Comparison of ENCODE assay signal across 8 cellular contexts in genomic region chr7:127251458-127252379, GRCh38. TPM values are rescaled to one million over a fixed set of nuclear protein-coding genes. Genes with fewer than 3 reads are reported as not detected.
DNase-seq lines count a peak whose midpoint lies in the region; ATAC-seq and TF ChIP-seq lines count a peak whose summit lies in the region.

No MANE protein-coding gene starts in this region.

- POLR2A ChIA-PET in PC-9 (lab: Charles Lee; ENCODE audit: unreplicated experiment), result no interaction called here

- TF ChIP-seq CTCF in Calu3 (IDR thresholded peaks at IDR 0.05; ENCODE audit: unreplicated experiment) (no peak), PC-9 (conservative IDR thresholded peaks at IDR 0.05) (no peak)

- no peak overlapping the region for H3K27ac ChIP-seq in PC-9

- no peaks in the 10 kb centered on the region for H3K9me3 ChIP-seq in PC-9 (ENCODE audit: insufficient read depth, low read depth)

- no peak overlapping the region for H3K27ac Mint-ChIP-seq in Calu3 (ENCODE audit: unreplicated experiment)
- no peak overlapping the region for H3K27ac Mint-ChIP-seq in activated naive CD8-positive, alpha-beta T cell

- BruUV-seq in Calu3 (replicated peaks; lab: Mats Ljungman, UMichigan) (no TSS peak), PC-9 (replicated peaks; lab: Mats Ljungman, UMichigan) (no TSS peak)

- H3K79me2 ChIP-seq in PC-9 (ENCODE audit: low read depth), result no peaks in the 10 kb centered on the region

- no peak for DNase-seq in Calu3
- peak; percentile 10 for DNase-seq in HK-2 (ENCODE audit: unreplicated experiment)
- peak; percentile 24 for DNase-seq in iPS-NIHi11 (ENCODE audit: low spot score)
- DNase-seq in stimulated activated CD8-positive, alpha-beta memory T cell treated with anti-CD3 and anti-CD28 coated beads, Interleukin-4, amount 100 ng/mL, for 48 hours, result peak; percentile 49
- no peak for DNase-seq in PC-9
- DNase-seq in medulla oblongata (ENCODE audit: extremely low spot score), result no peak

- peaks cover 23% of the 10 kb centered on the region for H3K27me3 ChIP-seq in PC-9 (ENCODE audit: insufficient read depth, low read depth)

- no peaks in the 10 kb centered on the region for H3K36me3 ChIP-seq in PC-9 (ENCODE audit: low read depth)

- H3K4me3 ChIP-seq in PC-9, result no peak overlapping the region

- H2AFZ ChIP-seq in PC-9, result no peak overlapping the region

- no peak for ATAC-seq in HG03571 (IDR thresholded peaks at IDR 0.05; ENCODE audit: unreplicated experiment)

- H4K20me1 ChIP-seq in PC-9 (ENCODE audit: insufficient read depth), result no peaks in the 10 kb centered on the region

- no peaks in the 10 kb centered on the region for H3F3A ChIP-seq in PC-9 (ENCODE audit: insufficient read depth, low read depth)

- H3K4me1 ChIP-seq in PC-9 (replicated peaks; ENCODE audit: insufficient read depth), result no peaks in the 10 kb centered on the region

- peaks cover 88% of the 10 kb centered on the region for H3K27me3 Mint-ChIP-seq in Calu3 (ENCODE audit: unreplicated experiment)
- peaks cover 44% of the 10 kb centered on the region for H3K27me3 Mint-ChIP-seq in activated naive CD8-positive, alpha-beta T cell

- H3K9me2 ChIP-seq in PC-9 (ENCODE audit: insufficient read depth), result no peaks in the 10 kb centered on the region

- CTCF ChIA-PET in Calu3 (lab: Charles Lee) (no interaction called here), PC-9 (lab: Charles Lee) (interaction anchor here (0.6 kb wide), 1 partner anchor 333 kb away, joined by 4 read pairs; no protein-coding TSS in a partner anchor)

- no peak overlapping the region for H3K4me2 ChIP-seq in PC-9

- peak overlapping the region; percentile 84 for H3K4me3 Mint-ChIP-seq in Calu3 (ENCODE audit: low read depth, unreplicated experiment)
- H3K4me3 Mint-ChIP-seq in activated naive CD8-positive, alpha-beta T cell, result peak overlapping the region; percentile 85

- H3K36me3 Mint-ChIP-seq in Calu3 (ENCODE audit: insufficient read depth, unreplicated experiment), result peaks cover 23% of the 10 kb centered on the region
- peaks cover 3% of the 10 kb centered on the region for H3K36me3 Mint-ChIP-seq in activated naive CD8-positive, alpha-beta T cell

- intact Hi-C loops in Calu3 (cut with micrococcal nuclease; ENCODE audit: unreplicated experiment) (loop anchor here (5.0 kb wide), 3 partner anchors 144 to 261 kb away; no protein-coding TSS in a partner anchor), PC-9 (cut with micrococcal nuclease; ENCODE audit: unreplicated experiment) (loop anchor here (2.0 kb wide), 1 partner anchor 449 kb away; no protein-coding TSS in a partner anchor)

- peaks cover 7% of the 10 kb centered on the region for H3K4me1 Mint-ChIP-seq in Calu3 (ENCODE audit: low read depth, unreplicated experiment)
- H3K4me1 Mint-ChIP-seq in activated naive CD8-positive, alpha-beta T cell (ENCODE audit: low read depth), result peaks cover 18% of the 10 kb centered on the region

- H3K9me3 Mint-ChIP-seq in Calu3 (ENCODE audit: low read depth, unreplicated experiment), result no peaks in the 10 kb centered on the region
- no peaks in the 10 kb centered on the region for H3K9me3 Mint-ChIP-seq in activated naive CD8-positive, alpha-beta T cell (ENCODE audit: low read depth)

RNA-seq across cellular contexts. Expression of gene GRM8, which starts 1.0 kb away (rescaled TPM):
- total RNA-seq in Calu3 (2022) (0.24 and 0.40 TPM in 2 replicates), PC-9 (2021) (not detected in 2 replicates)

Comparison
In these comparisons a context has a peak if more than half of its experiments do, and no peak if none do; other contexts are left out.
1. DNase-seq: peak in HK-2 (single experiment), iPS-NIHi11 (single experiment) and stimulated activated CD8-positive, alpha-beta memory T cell treated with anti-CD3 and anti-CD28 coated beads, Interleukin-4, amount 100 ng/mL, for 48 hours (single experiment); none in Calu3 (single experiment), PC-9 (0 of 2) and medulla oblongata (single experiment).